In genomic region chr22:46659059-46659790, GRCh38 we compare ENCODE assay signal across 21 cellular contexts. TPM values are rescaled to one million over a fixed set of nuclear protein-coding genes. Genes with fewer than 3 reads are reported as not detected.
DNase-seq lines count a peak whose midpoint lies in the region; ATAC-seq and TF ChIP-seq lines count a peak whose summit lies in the region.
"Had no signal": no experiment of that assay in that cellular context is flagged by ENCODE, and none has a peak within 500 bp of the region (broad histone marks: within the 10 kb centered on the region; RNA-seq: fewer than 3 reads in every experiment).

No MANE protein-coding gene starts in this region.

- H3K18ac ChIP-seq in mesenchymal stem cell (ENCODE audit: low read depth in 1 of 2, low read length in 2 of 2), result no peak overlapping the region

- DNase-seq in PC-3 (no peak), colonic mucosa (no peak), mesenchymal stem cell (no peak), prostate gland (ENCODE audit: low spot score) (no peak), coronary artery (ENCODE audit: low spot score) (no peak)
- DNase-seq: C1 segment of cervical spinal cord; Calu3; DMS153; H9; NCI-H1436 treated with DMSO at 0.1 percent for 48 hours; NCI-H1930; NCI-H2227 treated with DMSO at 0.1 percent for 48 hours; NCI-H510A; NCI-H774; NK-92 treated with Interleukin-12 subunit alpha and Interleukin-12 subunit beta, amount 100 ng/mL, for 24 hours; SJCRH30 had no signal

- peak overlapping the region; percentile 44 for H2BK15ac ChIP-seq in mesenchymal stem cell (ENCODE audit: low read depth, poor library complexity, severe bottlenecking)

- ATAC-seq in PC-3 (no peak), GM19351 (IDR thresholded peaks at IDR 0.05; ENCODE audit: unreplicated experiment) (no peak)
- ATAC-seq: CD8-positive, alpha-beta T cell; Panc1 had no signal

- H4K91ac ChIP-seq in mesenchymal stem cell (ENCODE audit: low read length), result no peak overlapping the region

- H3K79me1 ChIP-seq in mesenchymal stem cell (replicated peaks; ENCODE audit: low read length, poor library complexity, severe bottlenecking), result peaks cover 19% of the 10 kb centered on the region

- H2AFZ ChIP-seq in PC-3 (ENCODE audit: low read length) (no peak overlapping the region), mesenchymal stem cell (ENCODE audit: low read depth, low read length) (no peak overlapping the region)

- no peak overlapping the region for H3K4ac ChIP-seq in mesenchymal stem cell (ENCODE audit: low read depth in 1 of 2, low read length in 2 of 2)

- H2BK120ac ChIP-seq in mesenchymal stem cell (ENCODE audit: low read depth, low read length), result no peak overlapping the region

- H3K79me2 ChIP-seq in PC-3 (ENCODE audit: low read length), result no peaks in the 10 kb centered on the region

- CTCF ChIA-PET in PC-3 (lab: Charles Lee), result no interaction called here

- POLR2A ChIA-PET in PC-3 (lab: Charles Lee; ENCODE audit: unreplicated experiment), result no interaction called here

- H2BK12ac ChIP-seq in mesenchymal stem cell (ENCODE audit: low read length in 2 of 2), result no peak overlapping the region

- H4K20me1 ChIP-seq in BLaER1 treated with 17β-estradiol and CSF1 and Interleukin-3, amounts not matched to agents 10 nM and 100 nM, result peaks cover 80 to 99% (median 91%) of the 10 kb centered on the region in 11 experiments
- H4K20me1 ChIP-seq in PC-3 (ENCODE audit: low read length), result no peaks in the 10 kb centered on the region

- H3F3A ChIP-seq in PC-3 (ENCODE audit: low read length, unreplicated experiment), result no peaks in the 10 kb centered on the region

- TF ChIP-seq POLR2A in prostate gland (IDR thresholded peaks at IDR 0.05), result no peak

- no peak overlapping the region for H3K23ac ChIP-seq in mesenchymal stem cell (ENCODE audit: low read length in 2 of 2)

- no peaks in the 10 kb centered on the region for H3K9me2 ChIP-seq in PC-3 (replicated peaks; ENCODE audit: low read length)

- peaks cover 3 to 59% (median 31%) of the 10 kb centered on the region in 11 experiments; a peak in 21 of 22 replicates for H3K36me3 ChIP-seq in BLaER1 treated with 17β-estradiol and CSF1 and Interleukin-3, amounts not matched to agents 10 nM and 100 nM
- H3K36me3 ChIP-seq in PC-3 (ENCODE audit: low read depth, low read length) (no peaks in the 10 kb centered on the region), colonic mucosa (no peaks in the 10 kb centered on the region), mesenchymal stem cell (ENCODE audit: control insufficient read depth in 1 of 2, insufficient read depth in 2 of 2, low read depth in 1 of 2, low read length in 2 of 2) (peaks cover 3 to 56% of the 10 kb centered on the region in 2 experiments), prostate gland (no peaks in the 10 kb centered on the region)
- H3K36me3 ChIP-seq: SJCRH30 had no signal

- no peak overlapping the region for H4K8ac ChIP-seq in mesenchymal stem cell (ENCODE audit: low read length)

- no peak overlapping the region for H3K4me3 ChIP-seq in BLaER1 treated with 17β-estradiol and CSF1 and Interleukin-3, amounts not matched to agents 10 nM and 100 nM
- H3K4me3 ChIP-seq in PC-3 (ENCODE audit: low read length) (no peak overlapping the region), colonic mucosa (no peak overlapping the region), mesenchymal stem cell (ENCODE audit: insufficient read depth in 1 of 2, low read depth in 1 of 2, low read length in 2 of 2) (peak overlapping the region in 1 of 2 experiments; percentile 5), prostate gland (no peak overlapping the region), coronary artery (no peak overlapping the region)
- H3K4me3 ChIP-seq: SJCRH30 had no signal

- 94% methylated on average over 14 of the region's 14 CpGs for WGBS in mesenchymal stem cell
- WGBS in prostate gland, result 98% methylated on average over 14 of the region's 14 CpGs

- peaks cover 26 to 92% (median 84%) of the 10 kb centered on the region in 10 experiments for H3K4me1 ChIP-seq in BLaER1 treated with 17β-estradiol and CSF1 and Interleukin-3, amounts not matched to agents 10 nM and 100 nM
- H3K4me1 ChIP-seq in PC-3 (ENCODE audit: insufficient read depth, low read length), result peaks cover 31% of the 10 kb centered on the region
- H3K4me1 ChIP-seq in colonic mucosa, result peaks cover 9% of the 10 kb centered on the region
- peaks cover 10% of the 10 kb centered on the region for H3K4me1 ChIP-seq in mesenchymal stem cell (ENCODE audit: control insufficient read depth, insufficient read depth, low read depth, low read length)
- H3K4me1 ChIP-seq in prostate gland (replicated peaks), result peaks cover 8% of the 10 kb centered on the region

- no peak overlapping the region for H2BK5ac ChIP-seq in mesenchymal stem cell (ENCODE audit: low read depth, low read length, poor library complexity, severe bottlenecking)

- no peak overlapping the region for H3K9ac ChIP-seq in BLaER1 treated with 17β-estradiol and CSF1 and Interleukin-3, amounts not matched to agents 10 nM and 100 nM
- H3K9ac ChIP-seq in PC-3 (ENCODE audit: low read length) (no peak overlapping the region), colonic mucosa (ENCODE audit: low read depth in 2 of 2, low read length in 2 of 2) (no peak overlapping the region), mesenchymal stem cell (ENCODE audit: low read length) (no peak overlapping the region)
- H3K9ac ChIP-seq: KMS-11 had no signal

- H2AK5ac ChIP-seq in mesenchymal stem cell (ENCODE audit: low read length, severe bottlenecking), result no peak overlapping the region

- H3K9me3 ChIP-seq in BLaER1 treated with 17β-estradiol and CSF1 and Interleukin-3, amounts not matched to agents 10 nM and 100 nM (replicated peaks in 1 of 11), result no peaks in the 10 kb centered on the region
- H3K9me3 ChIP-seq in PC-3 (ENCODE audit: low read length), result no peaks in the 10 kb centered on the region
- no peaks in the 10 kb centered on the region for H3K9me3 ChIP-seq in colonic mucosa
- H3K9me3 ChIP-seq in mesenchymal stem cell (ENCODE audit: control insufficient read depth, low read length), result no peaks in the 10 kb centered on the region
- no peaks in the 10 kb centered on the region for H3K9me3 ChIP-seq in prostate gland
- H3K9me3 ChIP-seq: SJCRH30 had no signal

- TF ChIP-seq CTCF in PC-3 (conservative IDR thresholded peaks at IDR 0.05; ENCODE audit: low read depth, low read length) (no peak), colonic mucosa (IDR thresholded peaks at IDR 0.05) (no peak), prostate gland (IDR thresholded peaks at IDR 0.05) (no peak), coronary artery (IDR thresholded peaks at IDR 0.05) (no peak)

- no peaks in the 10 kb centered on the region for H3K27me3 ChIP-seq in BLaER1 treated with 17β-estradiol and CSF1 and Interleukin-3, amounts not matched to agents 10 nM and 100 nM
- no peaks in the 10 kb centered on the region for H3K27me3 ChIP-seq in PC-3 (ENCODE audit: low read length)
- no peaks in the 10 kb centered on the region for H3K27me3 ChIP-seq in colonic mucosa
- H3K27me3 ChIP-seq in mesenchymal stem cell (ENCODE audit: control insufficient read depth in 1 of 2, insufficient read depth in 1 of 2, low read length in 2 of 2), result no peaks in the 10 kb centered on the region
- H3K27me3 ChIP-seq in prostate gland (replicated peaks; ENCODE audit: insufficient read depth), result peaks cover 12% of the 10 kb centered on the region
- H3K27me3 ChIP-seq: SJCRH30 had no signal

- BruUV-seq in PC-3 (replicated peaks; lab: Mats Ljungman, UMichigan), result no TSS peak

- H3K27ac ChIP-seq in BLaER1 treated with 17β-estradiol and CSF1 and Interleukin-3, amounts not matched to agents 10 nM and 100 nM, result no peak overlapping the region
- H3K27ac ChIP-seq in PC-3 (ENCODE audit: low read length) (peak overlapping the region; percentile 41; the same call in 1 of the 2 replicates), colonic mucosa (peak overlapping the region; percentile 69), mesenchymal stem cell (ENCODE audit: low read length, poor library complexity, severe bottlenecking) (no peak overlapping the region), prostate gland (no peak overlapping the region), coronary artery (no peak overlapping the region)
- H3K27ac ChIP-seq: KMS-11, SJCRH30 had no signal

- intact Hi-C loops in PC-3 (cut with micrococcal nuclease), result loop anchor here (5.0 kb wide), 1 partner anchor 97 kb away; no protein-coding TSS in a partner anchor
- intact Hi-C loops in colonic mucosa (cut with DNase I), result no loop called here
- intact Hi-C loops in prostate gland (cut with DNase I), result no loop called here

- peak overlapping the region in 7 of 11 experiments; percentile 39 to 65 (median 47); a peak in 11 of 22 replicates for H3K4me2 ChIP-seq in BLaER1 treated with 17β-estradiol and CSF1 and Interleukin-3, amounts not matched to agents 10 nM and 100 nM
- H3K4me2 ChIP-seq in PC-3 (ENCODE audit: low read length) (no peak overlapping the region), mesenchymal stem cell (ENCODE audit: low read length, poor library complexity, severe bottlenecking) (no peak overlapping the region)
- H3K4me2 ChIP-seq: KMS-11 had no signal

- no peak overlapping the region for H3K14ac ChIP-seq in mesenchymal stem cell (ENCODE audit: low read length in 2 of 2)

RNA-seq across cellular contexts. Expression of gene GRAMD4, which starts 39.0 kb away (rescaled TPM):
- total RNA-seq in PC-3 (2014; rRNA removed) (18.9 and 25.3 TPM in 2 replicates), colonic mucosa (100 to 1,000 TPM; 118 to 141 TPM), prostate gland (10 to 100 TPM; 12.1 to 20.2 TPM)
- 5.1 TPM for polyA plus RNA-seq in mesenchymal stem cell (2013, experiment 1 of 2)
- 5.0 TPM for polyA plus RNA-seq in mesenchymal stem cell (2013, experiment 2 of 2)

Comparison
In these comparisons a context has a peak if more than half of its experiments do, and no peak if none do; other contexts are left out.
1. H3K27ac ChIP-seq: peak in PC-3 (single experiment) and colonic mucosa (single experiment); none in BLaER1 treated with 17β-estradiol and CSF1 and Interleukin-3, amounts not matched to agents 10 nM and 100 nM (0 of 11), mesenchymal stem cell (single experiment), prostate gland (0 of 2) and coronary artery (0 of 2).
2. H3K4me2 ChIP-seq: peak in BLaER1 treated with 17β-estradiol and CSF1 and Interleukin-3, amounts not matched to agents 10 nM and 100 nM (7 of 11); none in PC-3 (single experiment) and mesenchymal stem cell (single experiment).